ENCODE assay signal across 8 cellular contexts in the genomic region with DNA sequence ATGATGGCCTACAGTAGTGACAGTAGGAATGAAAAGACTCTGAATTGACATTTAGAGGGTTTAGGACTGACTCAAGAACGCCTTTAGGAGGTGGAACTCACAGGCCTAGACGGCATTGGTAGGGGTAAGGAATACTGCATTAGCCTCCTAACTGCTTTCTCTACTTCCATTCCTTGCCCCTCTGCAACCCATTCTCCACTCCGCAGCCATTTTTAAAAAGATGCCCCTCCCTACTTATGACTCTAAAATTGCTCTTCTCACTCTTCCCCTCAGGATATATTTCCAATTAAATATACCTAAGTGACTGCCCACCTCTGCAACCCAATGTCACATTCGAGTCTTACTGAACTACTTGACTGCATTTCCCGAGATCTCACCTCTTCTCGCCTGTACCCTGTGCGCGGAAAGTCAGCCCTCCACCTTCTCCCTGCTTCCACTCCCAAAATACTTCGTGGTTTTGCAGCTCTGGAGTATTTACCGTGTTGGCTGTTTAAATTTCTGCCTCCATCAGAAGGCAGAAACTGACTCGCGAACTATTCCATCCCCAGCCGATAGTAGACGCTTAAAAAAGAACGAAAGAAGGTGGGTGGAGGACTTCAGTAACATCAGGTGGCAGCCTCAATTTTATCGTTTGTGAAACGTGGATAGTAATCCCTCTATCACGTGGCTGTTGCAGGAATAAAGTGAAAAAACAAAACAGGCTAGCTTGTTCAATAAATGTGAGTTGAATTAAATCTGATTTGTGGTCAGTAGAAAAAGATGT. TPM values are rescaled to one million over a fixed set of nuclear protein-coding genes. Genes with fewer than 3 reads are reported as not detected.
DNase-seq lines count a peak whose midpoint lies in the region; ATAC-seq, FAIRE-seq and TF ChIP-seq lines count a peak whose summit lies in the region.

No MANE protein-coding gene starts in this region.

- peak overlapping the region; percentile 51 for H2AK5ac ChIP-seq in mesendoderm (ENCODE audit: low read length)

- H3F3A ChIP-seq in GM23248 (ENCODE audit: insufficient read depth), result peaks cover 35% of the 10 kb centered on the region

- H3K4me1 ChIP-seq in GM23248 (ENCODE audit: insufficient read depth), result peaks cover 46% of the 10 kb centered on the region
- peaks cover 5% of the 10 kb centered on the region for H3K4me1 ChIP-seq in mesendoderm (ENCODE audit: control insufficient read depth, low read depth, low read length)

- H3K27ac ChIP-seq in GM23248 (peak overlapping the region; percentile 91), coronary artery (peak overlapping the region; percentile 83 to 99), mesendoderm (ENCODE audit: low read depth, low read length) (no peak overlapping the region)

- H4K5ac ChIP-seq in mesendoderm (ENCODE audit: low read length), result peak overlapping the region; percentile 82

- no peaks in the 10 kb centered on the region for H3K9me2 ChIP-seq in GM23248 (ENCODE audit: insufficient read depth)

- no peak overlapping the region for H2BK5ac ChIP-seq in mesendoderm (ENCODE audit: low read length)

- no peak overlapping the region for H2BK120ac ChIP-seq in mesendoderm (ENCODE audit: low read depth, low read length)

- 7 to 9% methylated on average over 18 of the region's 18 CpGs for WGBS in GM23248 (ENCODE audit: low coverage in 1 of 2, low lambda C conversion rate in 2 of 2, missing lambda C conversion rate in 2 of 2), 2 experiments
- no CpG with 5 or more reads among the region's 18 CpGs for WGBS in mesendoderm (ENCODE audit: extremely low coverage, insufficient coverage, low lambda C conversion rate)

- 0 out of 2 replicates have a peak, but pooled peaks have one; percentile 8 for TF ChIP-seq CTCF in AG10803 (conservative IDR thresholded peaks at IDR 0.05; ENCODE audit: low read length)
- TF ChIP-seq CTCF in coronary artery (IDR thresholded peaks at IDR 0.05), result no peak

- H3K23ac ChIP-seq in mesendoderm (ENCODE audit: low read length), result no peak overlapping the region

- ATAC-seq in HG02642 (IDR thresholded peaks at IDR 0.05; ENCODE audit: poor library complexity, unreplicated experiment), result no peak

- no peak overlapping the region for H3K4ac ChIP-seq in mesendoderm (ENCODE audit: low read depth, low read length)

- FAIRE-seq in urothelium cell line (lab: Jason Lieb, UNC), result no peak

- H4K8ac ChIP-seq in mesendoderm (ENCODE audit: low read depth, low read length), result no peak overlapping the region

- H3K9me3 ChIP-seq in GM23248 (ENCODE audit: low read depth), result no peaks in the 10 kb centered on the region

- H3K4me3 ChIP-seq in AG10803 (ENCODE audit: low read length) (peak overlapping the region; percentile 82), GM23248 (peak overlapping the region; percentile 94), coronary artery (peak overlapping the region; percentile 99), mesendoderm (ENCODE audit: low read length) (peak overlapping the region; percentile 92)

- H3K36me3 ChIP-seq in GM23248 (ENCODE audit: low read depth), result peaks cover 11% of the 10 kb centered on the region; the same call in 1 of the 2 replicates
- H3K36me3 ChIP-seq in mesendoderm (ENCODE audit: control insufficient read depth, insufficient read depth, low read length), result no peaks in the 10 kb centered on the region

- peaks cover 44% of the 10 kb centered on the region for H3K79me2 ChIP-seq in GM23248 (ENCODE audit: insufficient read depth)
- H3K79me2 ChIP-seq in mesendoderm (ENCODE audit: control insufficient read depth, insufficient read depth, low read length), result peaks cover 42% of the 10 kb centered on the region

- peaks cover 4% of the 10 kb centered on the region for H3K79me1 ChIP-seq in mesendoderm (ENCODE audit: low read length)

- peak overlapping the region; percentile 97 for H3K56ac ChIP-seq in mesendoderm (ENCODE audit: low read length)

- DNase-seq in AG10803 (ENCODE audit: low read depth) (no peak), GM23248 (peak; percentile 73), SK-N-DZ (ENCODE audit: low spot score) (peak; percentile 4), coronary artery (ENCODE audit: low spot score) (no peak), mesendoderm (peak; percentile 44), urothelium cell line (ENCODE audit: low spot score) (peak; percentile 34), SKM-1 (lab: John Stamatoyannopoulos, UW; ENCODE audit: unreplicated experiment) (no peak)

- peaks cover 17% of the 10 kb centered on the region for H4K20me1 ChIP-seq in GM23248 (ENCODE audit: insufficient read depth)

- peak overlapping the region; percentile 99 for H3K4me2 ChIP-seq in GM23248 (ENCODE audit: unreplicated experiment)
- H3K4me2 ChIP-seq in mesendoderm (ENCODE audit: low read length), result peak overlapping the region; percentile 96

- peak overlapping the region; percentile 16 for H3K18ac ChIP-seq in mesendoderm (ENCODE audit: low read length)

- no peak overlapping the region for H2BK15ac ChIP-seq in mesendoderm (replicated peaks; ENCODE audit: low read depth)

- peak overlapping the region; percentile 93 for H2AFZ ChIP-seq in GM23248

- peak overlapping the region; percentile 91 for H3K9ac ChIP-seq in GM23248
- H3K9ac ChIP-seq in mesendoderm (ENCODE audit: low read length), result peak overlapping the region; percentile 98

- in situ Hi-C loops in GM23248 (cut with MboI), result no loop called here

- H3K27me3 ChIP-seq in GM23248 (replicated peaks; ENCODE audit: insufficient read depth) (no peaks in the 10 kb centered on the region), mesendoderm (ENCODE audit: insufficient read depth, low read length, poor library complexity) (no peaks in the 10 kb centered on the region)

RNA-seq across cellular contexts. Expression of a gene that starts 1.1 kb away (rescaled TPM):
- total RNA-seq in GM23248 (2014; rRNA removed; shearing (Covaris generic)), result 665 and 762 TPM in 2 replicates
- 480 and 496 TPM in 2 replicates for polyA plus RNA-seq in GM23248 (2016; fragmentation: Nextera tagmentation; extraction: Ambion mirVana)
- polyA plus RNA-seq in SK-N-DZ (2014; cell fraction: cytosol; rRNA removed), result 713 and 780 TPM in 2 replicates
- 300 and 422 TPM in 2 replicates for polyA plus RNA-seq in SK-N-DZ (2014; cell fraction: nucleus; rRNA removed)
- 1,698 TPM for polyA plus RNA-seq in mesendoderm (2013, experiment 1 of 2)
- polyA plus RNA-seq in mesendoderm (2013, experiment 2 of 2), result 1,742 TPM

RNA-seq across cellular contexts. Expression of a gene that starts 22.9 kb away (rescaled TPM):
- total RNA-seq in GM23248 (2014; rRNA removed; shearing (Covaris generic)), result 22.7 and 35.9 TPM in 2 replicates
- 35.1 and 37.1 TPM in 2 replicates for polyA plus RNA-seq in GM23248 (2016; fragmentation: Nextera tagmentation; extraction: Ambion mirVana)
- 91.6 and 128 TPM in 2 replicates for polyA plus RNA-seq in SK-N-DZ (2014; cell fraction: cytosol; rRNA removed)
- polyA plus RNA-seq in SK-N-DZ (2014; cell fraction: nucleus; rRNA removed), result 84.5 and 93.9 TPM in 2 replicates
- 125 TPM for polyA plus RNA-seq in mesendoderm (2013, experiment 1 of 2)
- polyA plus RNA-seq in mesendoderm (2013, experiment 2 of 2), result 127 TPM

RNA-seq across cellular contexts. Expression of a gene that starts 58.9 kb away (rescaled TPM):
- not detected in 2 replicates for total RNA-seq in GM23248 (2014; rRNA removed; shearing (Covaris generic))
- not detected in 2 replicates for polyA plus RNA-seq in GM23248 (2016; fragmentation: Nextera tagmentation; extraction: Ambion mirVana)
- polyA plus RNA-seq in SK-N-DZ (2014; cell fraction: cytosol; rRNA removed), result 1.8 and 2.5 TPM in 2 replicates
- polyA plus RNA-seq in SK-N-DZ (2014; cell fraction: nucleus; rRNA removed), result 0.66 and 1.7 TPM in 2 replicates
- polyA plus RNA-seq in mesendoderm (2013, experiment 1 of 2), result 3.5 TPM
- polyA plus RNA-seq in mesendoderm (2013, experiment 2 of 2), result 3.7 TPM

Comparison
In these comparisons a context has a peak if more than half of its experiments do, and no peak if none do; other contexts are left out.
1. DNase-seq: peak in GM23248 (single experiment), SK-N-DZ (single experiment), mesendoderm (single experiment) and urothelium cell line (single experiment); none in AG10803 (single experiment), coronary artery (single experiment) and SKM-1 (single experiment).
2. Peak in every context shown above with its lines, with median percentiles within 50 percentile points of each other: H3K4me3 ChIP-seq.